Comparison of ENCODE assay signal across 14 cellular contexts in genomic region chr4:162510115-162510514, GRCh38.
A peak's percentile ranks its signal among the peaks of the same experiment; 100 is the strongest.
DNase-seq lines count a peak whose midpoint lies in the region; ATAC-seq and TF ChIP-seq lines count a peak whose summit lies in the region.
"Had no signal": no experiment of that assay in that cellular context is flagged by ENCODE, and none has a peak within 500 bp of the region (broad histone marks: within the 10 kb centered on the region; RNA-seq: fewer than 3 reads in every experiment).

No MANE protein-coding gene starts in this region.

- in situ Hi-C loops in transverse colon (cut with MboI; ENCODE audit: low pct_ligation_motif_present in 1 of 4, low pct_unique_long_range_greater_than_20kb in 1 of 4, low sequenced_read_pairs in 3 of 4), result loop anchor here in 1 of 4 donors (25.0 kb wide), 2 partner anchors 527 to 827 kb away; partner anchors contain the start of genes NPY1R and NPY5R

- no peak overlapping the region for H2BK20ac ChIP-seq in H9 (ENCODE audit: low read depth, low read length, poor library complexity, severe bottlenecking)

- peak overlapping the region in 2 of 3 experiments; percentile 8 to 69; a peak in 3 of 7 replicates for H3K27ac Mint-ChIP-seq in H9
- H3K27ac Mint-ChIP-seq in endodermal cell, result peak overlapping the region; percentile 39
- H3K27ac Mint-ChIP-seq: CD4-positive, alpha-beta T cell had no signal

- H2AFZ ChIP-seq in H9 (ENCODE audit: low read length) (peak overlapping the region; percentile 75), neural cell (ENCODE audit: low read depth, low read length) (no peak overlapping the region), smooth muscle cell (ENCODE audit: low read depth) (peak overlapping the region; percentile 40)

- no peak for TF ChIP-seq POLR2A in transverse colon (IDR thresholded peaks at IDR 0.05)

- no peaks in the 10 kb centered on the region for H3K36me3 ChIP-seq in endodermal cell (ENCODE audit: control insufficient read depth, insufficient read depth, low read length)
- no peaks in the 10 kb centered on the region for H3K36me3 ChIP-seq in neural cell (ENCODE audit: insufficient read depth, low read length)
- H3K36me3 ChIP-seq in smooth muscle cell (ENCODE audit: low read depth), result no peaks in the 10 kb centered on the region
- H3K36me3 ChIP-seq in transverse colon, result no peaks in the 10 kb centered on the region

- TF ChIP-seq CTCF in H9 (conservative IDR thresholded peaks at IDR 0.05) (no peak), endodermal cell (conservative IDR thresholded peaks at IDR 0.05) (peak; percentile 23), neural cell (IDR thresholded peaks at IDR 0.05; ENCODE audit: poor library complexity, severe bottlenecking) (no peak), smooth muscle cell (IDR thresholded peaks at IDR 0.05; ENCODE audit: borderline replicate concordance, insufficient read depth, poor library complexity, severe bottlenecking) (no peak), transverse colon (IDR thresholded peaks at IDR 0.05) (no peak)

- ATAC-seq in GM18520 (IDR thresholded peaks at IDR 0.05; ENCODE audit: unreplicated experiment), result no peak
- ATAC-seq in left lobe of liver, result no peak

- TF ChIP-seq EP300 in neural cell (conservative IDR thresholded peaks at IDR 0.05; ENCODE audit: poor library complexity, severe bottlenecking) (no peak), transverse colon (IDR thresholded peaks at IDR 0.05; ENCODE audit: low read depth) (no peak)

- no peak overlapping the region for H2AK5ac ChIP-seq in H9 (ENCODE audit: insufficient read length, low read length)

- H3K4me2 ChIP-seq in H9 (ENCODE audit: insufficient read depth, insufficient read length, low read length), result no peak overlapping the region
- H3K4me2 ChIP-seq in neural cell (ENCODE audit: low read length), result no peak overlapping the region
- H3K4me2 ChIP-seq in smooth muscle cell, result no peak overlapping the region
- H3K4me2 ChIP-seq: KMS-11 had no signal

- TF ChIP-seq RAD21 in neural cell (conservative IDR thresholded peaks at IDR 0.05), result no peak

- no peak overlapping the region for H3K23ac ChIP-seq in H9 (ENCODE audit: insufficient read length, low read depth, low read length)

- H3K36me3 Mint-ChIP-seq in H9 (ENCODE audit: insufficient read depth in 1 of 3, low read depth in 3 of 3) (no peaks in the 10 kb centered on the region), endodermal cell (ENCODE audit: low read depth) (no peaks in the 10 kb centered on the region)

- H4K5ac ChIP-seq in H9 (ENCODE audit: insufficient read length, low read depth, low read length), result no peak overlapping the region

- H3K9ac ChIP-seq in H9 (ENCODE audit: extremely low read depth, insufficient read length, low read length), result no peak overlapping the region
- no peak overlapping the region for H3K9ac ChIP-seq in endodermal cell (ENCODE audit: extremely low read depth, low read length, poor library complexity, severe bottlenecking)
- H3K9ac ChIP-seq in neural cell (ENCODE audit: low read length), result no peak overlapping the region
- no peak overlapping the region for H3K9ac ChIP-seq in smooth muscle cell (ENCODE audit: low read depth)
- H3K9ac ChIP-seq: KMS-11 had no signal

- intact Hi-C loops in transverse colon (cut with DNase I; ENCODE audit: low total_unique reads), result no loop called here

- H3K4me3 Mint-ChIP-seq in H9 (no peak overlapping the region), endodermal cell (no peak overlapping the region)
- H3K4me3 Mint-ChIP-seq: CD4-positive, alpha-beta T cell had no signal

- H3K9me3 ChIP-seq in H9 (ENCODE audit: control insufficient read depth, low read depth, low read length) (no peaks in the 10 kb centered on the region), endodermal cell (ENCODE audit: control insufficient read depth, low read length) (no peaks in the 10 kb centered on the region), neural cell (ENCODE audit: low read length) (no peaks in the 10 kb centered on the region), smooth muscle cell (replicated peaks; ENCODE audit: low read depth) (no peaks in the 10 kb centered on the region), transverse colon (no peaks in the 10 kb centered on the region)
- H3K9me3 ChIP-seq: Caco-2 had no signal

- H3K56ac ChIP-seq in H9 (ENCODE audit: insufficient read length, low read depth, low read length), result no peak overlapping the region

- H3F3A ChIP-seq in neural cell (ENCODE audit: insufficient read depth, low read length, poor library complexity, severe bottlenecking) (no peaks in the 10 kb centered on the region), smooth muscle cell (ENCODE audit: low read depth) (no peaks in the 10 kb centered on the region)

- H3K27ac ChIP-seq in H9 (ENCODE audit: insufficient read length, low read depth, low read length), result no peak overlapping the region
- no peak overlapping the region for H3K27ac ChIP-seq in endodermal cell (ENCODE audit: low read depth, low read length)
- H3K27ac ChIP-seq in neural cell (ENCODE audit: low read length), result peak overlapping the region; percentile 53
- no peak overlapping the region for H3K27ac ChIP-seq in smooth muscle cell (ENCODE audit: low read depth)
- no peak overlapping the region for H3K27ac ChIP-seq in transverse colon
- H3K27ac ChIP-seq: C4-2B, HL-60, KMS-11 had no signal

- no peaks in the 10 kb centered on the region for H3K4me1 ChIP-seq in H9 (ENCODE audit: insufficient read depth, low read length)
- H3K4me1 ChIP-seq in endodermal cell (ENCODE audit: control insufficient read depth, insufficient read depth, low read length), result no peaks in the 10 kb centered on the region
- H3K4me1 ChIP-seq in smooth muscle cell (ENCODE audit: low read depth), result peaks cover 5% of the 10 kb centered on the region
- no peaks in the 10 kb centered on the region for H3K4me1 ChIP-seq in transverse colon
- H3K4me1 ChIP-seq: Caco-2 had no signal

- no peak overlapping the region for H3T11ph ChIP-seq in H9 (ENCODE audit: low read length)

- H4K91ac ChIP-seq in H9 (ENCODE audit: insufficient read length, low read depth, low read length), result no peak overlapping the region

- H3K27me3 Mint-ChIP-seq in H9 (ENCODE audit: low read depth) (no peaks in the 10 kb centered on the region), endodermal cell (ENCODE audit: insufficient read depth) (no peaks in the 10 kb centered on the region)
- H3K27me3 Mint-ChIP-seq: CD4-positive, alpha-beta T cell had no signal

- no CpG with 5 or more reads among the region's 4 CpGs for WGBS in H9 (ENCODE audit: extremely low coverage, insufficient read length, low lambda C conversion rate)
- 79 to 92% methylated on average over 3 to 4 of the region's 4 CpGs for WGBS in endodermal cell (ENCODE audit: insufficient coverage in 1 of 2, insufficient read length in 1 of 2), 2 experiments
- 88% methylated on average over 4 of the region's 4 CpGs for WGBS in smooth muscle cell (ENCODE audit: low lambda C conversion rate)
- WGBS in transverse colon (ENCODE audit: low coverage in 1 of 2), 2 donors, result 87 to 93% methylated on average over 4 of the region's 4 CpGs

- H3K79me2 ChIP-seq in H9 (ENCODE audit: insufficient read depth, low read length) (no peaks in the 10 kb centered on the region), neural cell (replicated peaks; ENCODE audit: insufficient read depth, low read length) (no peaks in the 10 kb centered on the region), smooth muscle cell (ENCODE audit: low read depth) (no peaks in the 10 kb centered on the region)

- H4K20me1 ChIP-seq in H9 (ENCODE audit: control insufficient read depth, insufficient read depth, insufficient read length) (no peaks in the 10 kb centered on the region), neural cell (ENCODE audit: insufficient read depth) (no peaks in the 10 kb centered on the region), smooth muscle cell (ENCODE audit: low read depth) (no peaks in the 10 kb centered on the region)

- H3K14ac ChIP-seq in H9 (ENCODE audit: insufficient read depth, low read length), result no peak overlapping the region

- DNase-seq in H9 (peak; percentile 37), endodermal cell (no peak), smooth muscle cell (lab: John Stamatoyannopoulos, UW; ENCODE audit: unreplicated experiment) (no peak), transverse colon (no peak), SHP77 treated with DMSO at 0.1 percent for 48 hours (lab: John Stamatoyannopoulos, UW) (no peak), left lobe of liver (ENCODE audit: low spot score) (no peak)
- DNase-seq: AML-193; Caco-2; CD4-positive, alpha-beta T cell had no signal

- no peak overlapping the region for H3K18ac ChIP-seq in H9 (ENCODE audit: insufficient read length, low read depth, low read length)

- H3K9me3 Mint-ChIP-seq in H9 (no peaks in the 10 kb centered on the region), endodermal cell (no peaks in the 10 kb centered on the region)
- H3K9me3 Mint-ChIP-seq: CD4-positive, alpha-beta T cell had no signal

- H3K4me1 Mint-ChIP-seq in H9, result peaks cover 0 to 4% of the 10 kb centered on the region in 2 experiments; a peak in 1 of 4 replicates
- peaks cover 7% of the 10 kb centered on the region for H3K4me1 Mint-ChIP-seq in endodermal cell

- no peak overlapping the region for H2BK120ac ChIP-seq in H9 (ENCODE audit: low read depth, low read length, poor library complexity, severe bottlenecking)

- H2BK5ac ChIP-seq in H9 (ENCODE audit: insufficient read length, low read length), result no peak overlapping the region

- no peaks in the 10 kb centered on the region for H3K23me2 ChIP-seq in H9 (ENCODE audit: insufficient read length, low read depth, low read length, poor library complexity, severe bottlenecking)

- no peaks in the 10 kb centered on the region for H3K9me2 ChIP-seq in neural cell (ENCODE audit: insufficient read depth, low read length)

- no peak overlapping the region for H3K4ac ChIP-seq in H9 (ENCODE audit: low read depth, low read length)

- H2BK15ac ChIP-seq in H9 (ENCODE audit: low read depth, low read length), result no peak overlapping the region

- H4K8ac ChIP-seq in H9 (replicated peaks; ENCODE audit: insufficient read length, low read depth, low read length), result no peak overlapping the region

- no peak overlapping the region for H2BK12ac ChIP-seq in H9 (ENCODE audit: insufficient read length, low read depth, low read length)

- no peaks in the 10 kb centered on the region for H3K27me3 ChIP-seq in H9 (ENCODE audit: insufficient read depth, low read length)
- H3K27me3 ChIP-seq in endodermal cell (ENCODE audit: control insufficient read depth, insufficient read depth, low read length, poor library complexity, severe bottlenecking), result no peaks in the 10 kb centered on the region
- no peaks in the 10 kb centered on the region for H3K27me3 ChIP-seq in neural cell (ENCODE audit: insufficient read depth, low read depth, low read length)
- no peaks in the 10 kb centered on the region for H3K27me3 ChIP-seq in smooth muscle cell (ENCODE audit: low read depth)
- no peaks in the 10 kb centered on the region for H3K27me3 ChIP-seq in transverse colon

- no peaks in the 10 kb centered on the region for H3K79me1 ChIP-seq in H9 (ENCODE audit: insufficient read depth, low read depth, low read length, poor library complexity, severe bottlenecking)

- no peak overlapping the region for H3K4me3 ChIP-seq in endodermal cell (ENCODE audit: low read length)
- H3K4me3 ChIP-seq in neural cell (ENCODE audit: low read length), result no peak overlapping the region
- H3K4me3 ChIP-seq in smooth muscle cell, result no peak overlapping the region
- H3K4me3 ChIP-seq in transverse colon, result no peak overlapping the region

TF ChIP-seq in neural cell, 6 proteins besides CTCF, POLR2A, EP300 and RAD21 (continues in another document):
- TF ChIP-seq POLR2AphosphoS5 (IDR thresholded peaks at IDR 0.05) (no peak), SMC3 (conservative IDR thresholded peaks at IDR 0.05; ENCODE audit: poor library complexity) (no peak)
